ENCODE assay signal across 13 cellular contexts in genomic region chr13:110330491-110331001, GRCh38. TPM values are rescaled to one million over a fixed set of nuclear protein-coding genes. Genes with fewer than 3 reads are reported as not detected.
A peak's percentile ranks its signal among the peaks of the same experiment; 100 is the strongest.
DNase-seq lines count a peak whose midpoint lies in the region; TF ChIP-seq lines count a peak whose summit lies in the region.
"Had no signal": no experiment of that assay in that cellular context is flagged by ENCODE, and none has a peak within 500 bp of the region (broad histone marks: within the 10 kb centered on the region; RNA-seq: fewer than 3 reads in every experiment).

No MANE protein-coding gene starts in this region.

- in situ Hi-C loops in brain microvascular endothelial cell (cut with HindIII; ENCODE audit: low pct_ligation_motif_present, low sequenced_read_pairs) = no loop called here
- in situ Hi-C loops in GM13977 (cut with MboI; ENCODE audit: low pct_unique_long_range_greater_than_20kb, low sequenced_read_pairs, unreplicated experiment) = no loop called here

- peak overlapping the region; percentile 67 for H3K4me2 ChIP-seq in smooth muscle cell

- peak overlapping the region; percentile 96 for H3K27ac ChIP-seq in brain microvascular endothelial cell
- peak overlapping the region; percentile 96 for H3K27ac ChIP-seq in smooth muscle cell (ENCODE audit: low read depth)

- intact Hi-C loops in head of caudate nucleus (cut with DNase I) = no loop called here

- peak overlapping the region; percentile 81 for H3K9ac ChIP-seq in smooth muscle cell (ENCODE audit: low read depth)

- peaks cover 80% of the 10 kb centered on the region for H3F3A ChIP-seq in smooth muscle cell (ENCODE audit: low read depth)

- peaks cover 58% of the 10 kb centered on the region for H3K4me1 ChIP-seq in smooth muscle cell (ENCODE audit: low read depth)

- H3K36me3 ChIP-seq in brain microvascular endothelial cell (replicated peaks) = peaks cover 77% of the 10 kb centered on the region
- H3K36me3 ChIP-seq in smooth muscle cell (ENCODE audit: low read depth) = no peaks in the 10 kb centered on the region

- TF ChIP-seq CTCF in brain microvascular endothelial cell (IDR thresholded peaks at IDR 0.05; ENCODE audit: low read depth, low read length, missing control alignments) (no peak), smooth muscle cell (IDR thresholded peaks at IDR 0.05; ENCODE audit: borderline replicate concordance, insufficient read depth, poor library complexity, severe bottlenecking) (no peak), GM13977 (IDR thresholded peaks at IDR 0.05; ENCODE audit: extremely low read depth, insufficient read depth, missing control alignments) (no peak)

- no peaks in the 10 kb centered on the region for H3K27me3 ChIP-seq in brain microvascular endothelial cell (replicated peaks)
- H3K27me3 ChIP-seq in smooth muscle cell (ENCODE audit: low read depth) = no peaks in the 10 kb centered on the region

- DNase-seq in GM04503 (ENCODE audit: low read depth) (peak; percentile 64), brain microvascular endothelial cell (peak; percentile 66), left kidney (ENCODE audit: low read depth, low spot score) (peak; percentile 68), smooth muscle cell (lab: John Stamatoyannopoulos, UW; ENCODE audit: unreplicated experiment) (no peak), DMS79 (lab: John Stamatoyannopoulos, UW) (no peak), GM13977 (ENCODE audit: low spot score) (no peak), head of caudate nucleus (no peak), NCI-H1417 (lab: John Stamatoyannopoulos, UW) (no peak)
- DNase-seq: activated CD4-positive, alpha-beta T cell treated with anti-CD3 and anti-CD28 coated beads, Interleukin-2, amount 50 U/mL, for 1 hour; activated naive CD8-positive, alpha-beta T cell treated with anti-CD3 and anti-CD28 coated beads for 36 hours; NCI-H226; SHP77 had no signal

- H3K4me3 ChIP-seq in brain microvascular endothelial cell (ENCODE audit: low read depth, low read length) = peak overlapping the region; percentile 15
- H3K4me3 ChIP-seq in smooth muscle cell = no peak overlapping the region

- no peak overlapping the region for H2AFZ ChIP-seq in smooth muscle cell (ENCODE audit: low read depth)

- H4K20me1 ChIP-seq in smooth muscle cell (ENCODE audit: low read depth) = peaks cover 98% of the 10 kb centered on the region

- peaks cover 100% of the 10 kb centered on the region for H3K79me2 ChIP-seq in smooth muscle cell (ENCODE audit: low read depth)

- 63% methylated on average over 11 of the region's 11 CpGs for WGBS in smooth muscle cell (ENCODE audit: low lambda C conversion rate)

- no peaks in the 10 kb centered on the region for H3K9me3 ChIP-seq in smooth muscle cell (replicated peaks; ENCODE audit: low read depth)

RNA-seq across cellular contexts. Expression of gene COL4A2, which starts 23.5 kb away (rescaled TPM):
- 1,456 and 1,535 TPM in 2 replicates for total RNA-seq in smooth muscle cell
- 2,012 and 2,786 TPM in 2 replicates for polyA plus RNA-seq in smooth muscle cell
- total RNA-seq: activated naive CD8-positive, alpha-beta T cell treated with anti-CD3 and anti-CD28 coated beads for 36 hours had no signal
- polyA plus RNA-seq: IgD-negative memory B cell had no signal

RNA-seq across cellular contexts. Expression of gene COL4A1, which starts 23.6 kb away (rescaled TPM):
- 4,372 and 5,353 TPM in 2 replicates for total RNA-seq in smooth muscle cell
- polyA plus RNA-seq in smooth muscle cell = 1,844 and 2,409 TPM in 2 replicates
- total RNA-seq: activated naive CD8-positive, alpha-beta T cell treated with anti-CD3 and anti-CD28 coated beads for 36 hours had no signal
- polyA plus RNA-seq: IgD-negative memory B cell had no signal

Comparison
In these comparisons a context has a peak if more than half of its experiments do, and no peak if none do; other contexts are left out.
1. DNase-seq: peak in GM04503 (single experiment), brain microvascular endothelial cell (single experiment) and left kidney (single experiment); none in smooth muscle cell (single experiment), DMS79 (single experiment), GM13977 (single experiment), head of caudate nucleus (0 of 42) and NCI-H1417 (0 of 3).